In the genomic region with DNA sequence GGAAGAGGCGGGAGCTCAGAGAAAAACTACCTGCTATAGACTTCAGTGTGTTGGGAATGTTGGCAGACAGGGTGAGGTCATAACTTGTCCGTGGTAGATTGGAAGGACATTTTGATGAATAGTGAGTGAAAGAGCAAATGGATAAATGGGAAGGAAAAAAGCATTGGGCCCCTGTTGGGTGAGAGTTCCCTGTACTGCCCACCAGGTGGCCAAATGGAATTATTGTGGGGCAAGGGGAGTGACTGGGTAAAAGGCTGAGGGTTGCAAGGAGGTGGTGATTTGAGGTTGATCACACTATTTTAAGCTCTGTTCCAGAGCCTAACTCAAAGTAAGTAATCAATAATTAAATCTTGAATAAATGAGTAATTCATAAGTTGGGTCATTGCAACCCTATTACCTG, we compare ENCODE assay signal across 12 cellular contexts.
DNase-seq lines count a peak whose midpoint lies in the region; TF ChIP-seq lines count a peak whose summit lies in the region.
"Had no signal": no experiment of that assay in that cellular context is flagged by ENCODE, and none has a peak within 500 bp of the region (broad histone marks: within the 10 kb centered on the region; RNA-seq: fewer than 3 reads in every experiment).

No MANE protein-coding gene starts in this region.

- H3K27me3 ChIP-seq in neuronal stem cell (ENCODE audit: control insufficient read depth in 3 of 3, insufficient read depth in 3 of 3, low read depth in 1 of 3, low read length in 3 of 3), result no peaks in the 10 kb centered on the region

- H3K79me1 ChIP-seq in neuronal stem cell (ENCODE audit: low read depth, low read length), result peaks cover 12% of the 10 kb centered on the region

- H2AFZ ChIP-seq in neuronal stem cell (ENCODE audit: low read length), result no peak overlapping the region

- H3K27ac ChIP-seq in neuronal stem cell (replicated peaks; ENCODE audit: low read length), result no peak overlapping the region

- H3K4me1 ChIP-seq in neuronal stem cell (ENCODE audit: control insufficient read depth in 2 of 2, insufficient read depth in 1 of 2, low read depth in 1 of 2, low read length in 2 of 2), result peaks cover 24 to 27% of the 10 kb centered on the region in 2 donors

- in situ Hi-C loops in GM13977 (cut with MboI; ENCODE audit: low pct_unique_long_range_greater_than_20kb, low sequenced_read_pairs, unreplicated experiment), result no loop called here

- H3K9ac ChIP-seq in neuronal stem cell (ENCODE audit: low read depth, low read length, poor library complexity), result no peak overlapping the region

- H2AK5ac ChIP-seq in neuronal stem cell (ENCODE audit: low read depth, low read length), result no peak overlapping the region

- no peak overlapping the region for H3K18ac ChIP-seq in neuronal stem cell (ENCODE audit: low read length)

- no peak overlapping the region for H2BK15ac ChIP-seq in neuronal stem cell (ENCODE audit: low read length)

- no peaks in the 10 kb centered on the region for H3K27me3 Mint-ChIP-seq in activated naive CD8-positive, alpha-beta T cell

- H3K4me2 ChIP-seq in neuronal stem cell (ENCODE audit: insufficient read depth, low read length, poor library complexity, severe bottlenecking), result no peak overlapping the region

- no peak overlapping the region for H3K4me3 Mint-ChIP-seq in activated naive CD8-positive, alpha-beta T cell

- no peak overlapping the region for H3K23ac ChIP-seq in neuronal stem cell (ENCODE audit: low read depth, low read length, poor library complexity)

- H3K9me3 Mint-ChIP-seq in activated naive CD8-positive, alpha-beta T cell (ENCODE audit: low read depth), result no peaks in the 10 kb centered on the region

- TF ChIP-seq CTCF in AG09309 (IDR thresholded peaks at IDR 0.05; ENCODE audit: control insufficient read depth, insufficient read depth, low read depth, low read length, missing control alignments), result peak; percentile 13
- peak; percentile 18 for TF ChIP-seq CTCF in GM13977 (IDR thresholded peaks at IDR 0.05; ENCODE audit: extremely low read depth, insufficient read depth, missing control alignments)

- DNase-seq in AG09309 (ENCODE audit: low read depth) (no peak), GM13977 (ENCODE audit: low spot score) (no peak), iPS-NIHi11 (ENCODE audit: low spot score) (peak; percentile 38), epidermal melanocyte (ENCODE audit: insufficient read length, low spot score) (no peak), HPDE6-E6E7 (ENCODE audit: extremely low spot score) (no peak), neuronal stem cell (ENCODE audit: low spot score) (no peak)
- no peak for DNase-seq in activated effector memory CD4-positive, alpha-beta T cell treated with Interleukin-2 at 50 U/mL for 16 hours
- DNase-seq: GOT3; SIG-M5; stimulated activated CD4-positive, alpha-beta T cell treated with anti-CD3 and anti-CD28 coated beads, Interleukin-4, amount 100 ng/mL, for 1 hour had no signal

- H3K36me3 ChIP-seq in neuronal stem cell (replicated peaks in 1 of 2; ENCODE audit: control insufficient read depth in 2 of 2, insufficient read depth in 2 of 2, low read length in 2 of 2), result peaks cover 23 to 45% of the 10 kb centered on the region in 2 donors

- H3K36me3 Mint-ChIP-seq in activated naive CD8-positive, alpha-beta T cell, result peaks cover 41% of the 10 kb centered on the region

- H2BK12ac ChIP-seq in neuronal stem cell (ENCODE audit: low read length), result no peak overlapping the region

- no CpG with 5 or more reads among the region's 2 CpGs for WGBS in neuronal stem cell (ENCODE audit: extremely low coverage in 2 of 2, insufficient read length in 2 of 2, insufficient replicate concordance in 1 of 2), 2 donors

- H3K4me3 ChIP-seq in AG09309 (ENCODE audit: control insufficient read depth, low read depth, low read length), result no peak overlapping the region
- no peak overlapping the region for H3K4me3 ChIP-seq in neuronal stem cell (ENCODE audit: low read length in 2 of 2)
- H3K4me3 ChIP-seq: coronary artery had no signal

- H2BK120ac ChIP-seq in neuronal stem cell (ENCODE audit: low read depth, low read length), result no peak overlapping the region

- no peak overlapping the region for H4K8ac ChIP-seq in neuronal stem cell (ENCODE audit: low read depth, low read length)

- H3K4ac ChIP-seq in neuronal stem cell (ENCODE audit: low read length), result no peak overlapping the region

- H3K14ac ChIP-seq in neuronal stem cell (ENCODE audit: low read length), result no peak overlapping the region

- H4K91ac ChIP-seq in neuronal stem cell (ENCODE audit: low read depth, low read length, poor library complexity), result no peak overlapping the region

- peaks cover 9 to 36% of the 10 kb centered on the region in 2 donors for H3K9me3 ChIP-seq in neuronal stem cell (replicated peaks in 1 of 2; ENCODE audit: control insufficient read depth in 2 of 2, insufficient read depth in 1 of 2, low read depth in 1 of 2, low read length in 2 of 2)

- no peak overlapping the region for H2BK5ac ChIP-seq in neuronal stem cell (ENCODE audit: low read length)

- peaks cover 67% of the 10 kb centered on the region for H3K4me1 Mint-ChIP-seq in activated naive CD8-positive, alpha-beta T cell (ENCODE audit: low read depth)

- H3K27ac Mint-ChIP-seq in activated naive CD8-positive, alpha-beta T cell, result peak overlapping the region; percentile 94
